Comparison of ENCODE assay signal across 1 cellular context in genomic region chr11:95254139-95254704, GRCh38.
TF ChIP-seq lines count a peak whose summit lies in the region.

No MANE protein-coding gene starts in this region.

TF ChIP-seq in K562, 482 proteins besides CTCF, POLR2A, EP300 and RAD21 (continued from another document):
- TF ChIP-seq MLLT1 (IDR thresholded peaks at IDR 0.05), result no peak
- TF ChIP-seq SIN3A (IDR thresholded peaks at IDR 0.05; ENCODE audit: borderline replicate concordance in 2 of 2, control insufficient read depth in 1 of 2, low read depth in 2 of 2, low read length in 2 of 2), result no peak
- peak in 1 of 2 experiments; percentile 63; a peak in 1 of 4 replicates for TF ChIP-seq RCOR1 (IDR thresholded peaks at IDR 0.05; ENCODE audit: borderline replicate concordance in 1 of 2, low read depth in 2 of 2, low read length in 2 of 2)
- TF ChIP-seq JUND (IDR thresholded peaks at IDR 0.05; ENCODE audit: borderline replicate concordance, low read depth, low read length), result peak; percentile 82
- TF ChIP-seq JUND (tag; IDR thresholded peaks at IDR 0.05; ENCODE audit: borderline replicate concordance, low read depth, low read length), result peak; percentile 89; the same call in 2 of the 3 replicates
- TF ChIP-seq CEBPG (CRISPR knock-in tag; IDR thresholded peaks at IDR 0.05), result no peak
- 0 out of 4 replicates have a peak, but pooled peaks of 1 of the 2 experiments have one; percentile 13 for TF ChIP-seq CEBPG (tag; conservative IDR thresholded peaks at IDR 0.05 in 1 of 2, IDR thresholded peaks at IDR 0.05 in 1 of 2)
- peak; percentile 21; the same call in 1 of the 2 replicates for TF ChIP-seq FOSL1 (tag; conservative IDR thresholded peaks at IDR 0.05)
- peak; percentile 85 for TF ChIP-seq ATF7 (IDR thresholded peaks at IDR 0.05)
- no peak for TF ChIP-seq MAZ (CRISPR knock-in tag; conservative IDR thresholded peaks at IDR 0.05 in 1 of 2, IDR thresholded peaks at IDR 0.05 in 1 of 2)
- TF ChIP-seq SPI1 (IDR thresholded peaks at IDR 0.05; ENCODE audit: borderline replicate concordance, low read depth, low read length), result peak; percentile 50; the same call in 1 of the 2 replicates
- peak; percentile 81 for TF ChIP-seq ATF3 (IDR thresholded peaks at IDR 0.05)
- no peak for TF ChIP-seq ATF3 (CRISPR knock-in tag; conservative IDR thresholded peaks at IDR 0.05)
- TF ChIP-seq ZNF449 (CRISPR knock-in tag; IDR thresholded peaks at IDR 0.05), result no peak
- no peak for TF ChIP-seq DEAF1 (CRISPR knock-in tag; IDR thresholded peaks at IDR 0.05)
- TF ChIP-seq MEF2D (tag; conservative IDR thresholded peaks at IDR 0.05; ENCODE audit: low read depth), result no peak
